Comparison of ENCODE assay signal across 15 cellular contexts in genomic region chr9:21744320-21744719, GRCh38. TPM values are rescaled to one million over a fixed set of nuclear protein-coding genes. Genes with fewer than 3 reads are reported as not detected.
DNase-seq lines count a peak whose midpoint lies in the region; ATAC-seq, FAIRE-seq and TF ChIP-seq lines count a peak whose summit lies in the region.
"Had no signal": no experiment of that assay in that cellular context is flagged by ENCODE, and none has a peak within 500 bp of the region (broad histone marks: within the 10 kb centered on the region; RNA-seq: fewer than 3 reads in every experiment).

No MANE protein-coding gene starts in this region.

- H3K9me3 ChIP-seq in GM12878 (replicated peaks; ENCODE audit: control insufficient read depth, insufficient read depth, low read length) (no peaks in the 10 kb centered on the region), heart right ventricle (no peaks in the 10 kb centered on the region), thyroid gland (no peaks in the 10 kb centered on the region)
- H3K9me3 ChIP-seq: BLaER1 had no signal

- CTCF ChIA-PET in GM12878 (lab: Yijun Ruan, JAX) = interaction anchor here (0.8 kb wide), 1 partner anchor 44 kb away, joined by 3 read pairs; no protein-coding TSS in a partner anchor

- TF ChIP-seq POLR2A in GM12878 (IDR thresholded peaks at IDR 0.05; ENCODE audit: low read depth, low read length) (no peak), thyroid gland (IDR thresholded peaks at IDR 0.05) (no peak)

- no peak for TF ChIP-seq RAD21 in GM12878 (IDR thresholded peaks at IDR 0.05; ENCODE audit: insufficient read depth, low read depth, low read length)

- H3K4me3 ChIP-seq in ACC112 (ENCODE audit: low read depth, low read length) (no peak overlapping the region), GM12878 (no peak overlapping the region), heart right ventricle (no peak overlapping the region), thyroid gland (replicated peaks in 1 of 3) (no peak overlapping the region)
- H3K4me3 ChIP-seq: BLaER1 had no signal

- RAD21 ChIA-PET in GM12878 (lab: Charles Lee; ENCODE audit: unreplicated experiment) = interaction anchor here (1.1 kb wide), 1 partner anchor 418 kb away, joined by 3 read pairs; no protein-coding TSS in a partner anchor

- POLR2A ChIA-PET in GM12878 (lab: Charles Lee) = no interaction called here

- intact Hi-C loops in GM12878 (cut with micrococcal nuclease; ENCODE audit: unreplicated experiment) (no loop called here), heart right ventricle (cut with DNase I) (no loop called here), thyroid gland (cut with DNase I) (no loop called here)

- in situ Hi-C loops in GM12878 (cut with MboI) = no loop called here

- no peak overlapping the region for H3K9ac ChIP-seq in GM12878 (ENCODE audit: control insufficient read depth, insufficient read depth, low read length)
- H3K9ac ChIP-seq: BLaER1 had no signal

- H3K4me1 ChIP-seq in ACC112 (ENCODE audit: control insufficient read depth, insufficient read depth, low read length, unreplicated experiment) = peaks cover 44% of the 10 kb centered on the region
- no peaks in the 10 kb centered on the region for H3K4me1 ChIP-seq in GM12878 (ENCODE audit: control insufficient read depth, insufficient read depth, low read length)
- peaks cover 0 to 11% (median 0%) of the 10 kb centered on the region in 9 donors for H3K4me1 ChIP-seq in heart right ventricle
- H3K4me1 ChIP-seq in thyroid gland = no peaks in the 10 kb centered on the region
- H3K4me1 ChIP-seq: BLaER1 had no signal

- ATAC-seq in GM19025 (IDR thresholded peaks at IDR 0.05; ENCODE audit: low read depth, unreplicated experiment) (peak; percentile 76), HG02798 (IDR thresholded peaks at IDR 0.05; ENCODE audit: poor library complexity, unreplicated experiment) (peak; percentile 48), GM12878 (peak; percentile 26), heart right ventricle (no peak)

- no peak for FAIRE-seq in GM12878 (lab: Jason Lieb, UNC)

- no peaks in the 10 kb centered on the region for H4K20me1 ChIP-seq in GM12878 (ENCODE audit: control insufficient read depth, insufficient read depth)
- H4K20me1 ChIP-seq: BLaER1 had no signal

- H3K27ac ChIP-seq in ACC112 (ENCODE audit: low read depth, low read length) (peak overlapping the region; percentile 57), GM12878 (ENCODE audit: control insufficient read depth, insufficient read depth) (no peak overlapping the region), heart right ventricle (no peak overlapping the region), thyroid gland (no peak overlapping the region)
- H3K27ac ChIP-seq: 22Rv1, BLaER1 had no signal

- H3K36me3 ChIP-seq in ACC112 (ENCODE audit: insufficient read depth, low read length) = no peaks in the 10 kb centered on the region
- no peaks in the 10 kb centered on the region for H3K36me3 ChIP-seq in GM12878 (ENCODE audit: control insufficient read depth in 2 of 2, insufficient read depth in 2 of 2, low read length in 1 of 2)
- no peaks in the 10 kb centered on the region for H3K36me3 ChIP-seq in heart right ventricle
- no peaks in the 10 kb centered on the region for H3K36me3 ChIP-seq in thyroid gland
- H3K36me3 ChIP-seq: BLaER1 had no signal

- SMC1A ChIA-PET in GM12878 (lab: Charles Lee; ENCODE audit: uncharacterized antibody, unreplicated experiment) = interaction anchor here (0.7 kb wide), 1 partner anchor 488 kb away, joined by 3 read pairs; no protein-coding TSS in a partner anchor

- WGBS in GM12878 (ENCODE audit: insufficient coverage, insufficient replicate concordance, low lambda C conversion rate, missing lambda C conversion rate) = 0% methylated on average over 3 of the region's 3 CpGs
- WGBS in heart right ventricle, 2 donors = 17 to 19% methylated on average over 3 of the region's 3 CpGs
- 33 to 42% methylated on average over 3 of the region's 3 CpGs for WGBS in thyroid gland, 2 donors

- no peak for DNase-seq in GM12878 (ENCODE audit: low read depth, low spot score)
- no peak for DNase-seq in activated effector memory CD4-positive, alpha-beta T cell treated with anti-CD3 and anti-CD28 coated beads, Interleukin-2, amount 50 U/mL, for 16 hours
- no peak for DNase-seq in heart right ventricle
- DNase-seq in thyroid gland = no peak
- DNase-seq: CD8-positive, alpha-beta memory T cell; DMS53; HFFc6; Kasumi-1; KBM-7 had no signal

- H3K79me2 ChIP-seq in ACC112 (ENCODE audit: control insufficient read depth, insufficient read depth, low read length, unreplicated experiment) (no peaks in the 10 kb centered on the region), GM12878 (ENCODE audit: control insufficient read depth, insufficient read depth, low read length) (no peaks in the 10 kb centered on the region)

- H3K4me2 ChIP-seq in GM12878 (ENCODE audit: control insufficient read depth, insufficient read depth) = no peak overlapping the region
- H3K4me2 ChIP-seq: BLaER1 had no signal

- H2AFZ ChIP-seq in ACC112 (ENCODE audit: low read length, unreplicated experiment) (no peak overlapping the region), GM12878 (ENCODE audit: control insufficient read depth, low read depth, low read length) (no peak overlapping the region)

- TF ChIP-seq EP300 in GM12878 (IDR thresholded peaks at IDR 0.05; ENCODE audit: borderline replicate concordance in 1 of 2, control insufficient read depth in 1 of 2, low read depth in 2 of 2, low read length in 2 of 2) = no peak

- no TSS peak for BruUV-seq in GM12878 (replicated peaks; lab: Mats Ljungman, UMichigan)

- H3K27me3 ChIP-seq in ACC112 (ENCODE audit: insufficient read depth, low read length) (no peaks in the 10 kb centered on the region), GM12878 (replicated peaks in 1 of 2; ENCODE audit: control insufficient read depth in 2 of 2, insufficient read depth in 2 of 2, low read length in 1 of 2) (peaks cover 1 to 2% of the 10 kb centered on the region in 2 experiments; a peak in 3 of 4 replicates), heart right ventricle (peaks cover 0 to 10% (median 0%) of the 10 kb centered on the region in 7 donors), thyroid gland (no peaks in the 10 kb centered on the region)
- H3K27me3 ChIP-seq: BLaER1 had no signal

- no peak for TF ChIP-seq CTCF in GM12878 (IDR thresholded peaks at IDR 0.05 in 2 of 3, conservative IDR thresholded peaks at IDR 0.05 in 1 of 3; ENCODE audit: control insufficient read depth in 2 of 3, extremely low read depth in 1 of 3, insufficient read depth in 1 of 3, low read depth in 3 of 3, low read length in 3 of 3)
- no peak for TF ChIP-seq CTCF in heart right ventricle (IDR thresholded peaks at IDR 0.05)
- TF ChIP-seq CTCF in thyroid gland (IDR thresholded peaks at IDR 0.05) = no peak

TF ChIP-seq in GM12878, 131 proteins besides CTCF, POLR2A, EP300 and RAD21:
- TF ChIP-seq NBN (IDR thresholded peaks at IDR 0.05) = no peak
- TF ChIP-seq RUNX3 (IDR thresholded peaks at IDR 0.05; ENCODE audit: low read length) = no peak
- no peak for TF ChIP-seq SUPT20H (IDR thresholded peaks at IDR 0.05; ENCODE audit: borderline replicate concordance, control insufficient read depth, low read depth, low read length)
- no peak for TF ChIP-seq ASH2L (IDR thresholded peaks at IDR 0.05; ENCODE audit: borderline replicate concordance, low read depth)
- no peak for TF ChIP-seq CHD2 (IDR thresholded peaks at IDR 0.05; ENCODE audit: borderline replicate concordance, low read depth, low read length)
- no peak for TF ChIP-seq BHLHE40 (IDR thresholded peaks at IDR 0.05; ENCODE audit: borderline replicate concordance in 1 of 2, low read depth in 2 of 2, low read length in 1 of 2)
- no peak for TF ChIP-seq TCF7 (IDR thresholded peaks at IDR 0.05; ENCODE audit: borderline replicate concordance)
- TF ChIP-seq SIN3A (IDR thresholded peaks at IDR 0.05; ENCODE audit: low read depth, low read length) = no peak
- no peak for TF ChIP-seq BMI1 (IDR thresholded peaks at IDR 0.05; ENCODE audit: borderline replicate concordance)

RNA-seq across cellular contexts. Expression of gene MTAP, which starts 58.1 kb away (rescaled TPM):
- 39.5 and 41.3 TPM in 2 replicates for total RNA-seq in GM12878 (2013; cell fraction: nucleolus; rRNA removed)
- 16.4 and 19.1 TPM in 2 replicates for total RNA-seq in GM12878 (2014; rRNA removed)
- total RNA-seq in GM12878 (2014; rRNA removed; fragmentation: Illumina TruSeq; extraction: Trizol) = 22.8 and 24.1 TPM in 2 replicates
- 29.9 and 30.0 TPM in 2 replicates for total RNA-seq in GM12878 (2021)
- 5.2 TPM for polyA plus RNA-seq in GM12878 (2011; ENCODE audit: low read depth)
- polyA plus RNA-seq in GM12878 (2011; rRNA removed) = 20.8 and 21.4 TPM in 2 replicates
- polyA plus RNA-seq in GM12878 (2011; cell fraction: cytosol; rRNA removed) = 10.3 and 13.3 TPM in 2 replicates
- polyA plus RNA-seq in GM12878 (2011; cell fraction: nucleus; rRNA removed) = 16.0 and 21.4 TPM in 2 replicates
- 8.5 and 10.3 TPM in 2 replicates for polyA plus RNA-seq in GM12878 (2012)
- 23.8 and 32.6 TPM in 2 replicates for polyA plus RNA-seq in GM12878 (2014; fragmentation: Illumina TruSeq; extraction: Trizol)
- polyA plus RNA-seq in GM12878 (2014; fragmentation: Nextera tagmentation; extraction: Ambion mirVana) = 10 to 100 TPM; 19.3 to 19.9 TPM
- polyA plus RNA-seq in GM12878 (2014; rRNA removed) = 11.2 and 17.1 TPM in 2 replicates
- 10 to 100 TPM; 26.2 to 29.9 TPM for polyA plus RNA-seq in GM12878 (2016; fragmentation: Nextera tagmentation; extraction: Ambion mirVana)
- 21.5 and 31.1 TPM in 2 replicates for polyA minus RNA-seq in GM12878 (2011; rRNA and poly(A)+ RNA removed)
- 5.6 and 7.4 TPM in 2 replicates for polyA minus RNA-seq in GM12878 (2011; cell fraction: cytosol; rRNA and poly(A)+ RNA removed)
- 21.6 and 39.5 TPM in 2 replicates for polyA minus RNA-seq in GM12878 (2011; cell fraction: nucleus; rRNA and poly(A)+ RNA removed)
- 10 to 100 TPM; 14.7 to 26.2 (median 21.4) TPM for total RNA-seq in heart right ventricle
- 1 to 10 TPM; 4.9 to 8.3 TPM for polyA plus RNA-seq in heart right ventricle
- total RNA-seq in thyroid gland = 10 to 100 TPM; 17.1 to 24.2 (median 19.1) TPM
- total RNA-seq: H4 had no signal

Comparison
In these comparisons a context has a peak if more than half of its experiments do, and no peak if none do; other contexts are left out.
1. ATAC-seq: peak in GM19025 (single experiment), HG02798 (single experiment) and GM12878 (single experiment); none in heart right ventricle (0 of 8).